In genomic region chr22:31818481-31819392, GRCh38 we compare ENCODE assay signal across 13 cellular contexts.
DNase-seq lines count a peak whose midpoint lies in the region; ATAC-seq and TF ChIP-seq lines count a peak whose summit lies in the region.
"Had no signal": no experiment of that assay in that cellular context is flagged by ENCODE, and none has a peak within 500 bp of the region (broad histone marks: within the 10 kb centered on the region; RNA-seq: fewer than 3 reads in every experiment).

No MANE protein-coding gene starts in this region.

- no peaks in the 10 kb centered on the region for H3K9me3 Mint-ChIP-seq in WTC11
- H3K9me3 Mint-ChIP-seq: CD4-positive, alpha-beta T cell had no signal

- DNase-seq in stimulated activated naive CD4-positive, alpha-beta T cell treated with Interleukin-2 at 50 U/mL for 16 hours (lab: John Stamatoyannopoulos, UW), result peak; percentile 16
- DNase-seq in stimulated activated naive CD4-positive, alpha-beta T cell (lab: John Stamatoyannopoulos, UW), result no peak
- DNase-seq in WTC11 (ENCODE audit: low spot score) (peak; percentile 18), fibroblast of the aortic adventitia (ENCODE audit: low read depth) (peak; percentile 8), stromal cell of bone marrow (ENCODE audit: low read depth) (peak; percentile 53), coronary artery (ENCODE audit: low spot score) (no peak), cerebellar nuclear complex (lab: John Stamatoyannopoulos, UW) (no peak)
- DNase-seq: aorta; CD4-positive, alpha-beta T cell; NCI-H1930; RPMI8226 had no signal

- H3K27me3 Mint-ChIP-seq in WTC11 (ENCODE audit: low read depth), result no peaks in the 10 kb centered on the region
- H3K27me3 Mint-ChIP-seq: CD4-positive, alpha-beta T cell had no signal

- H3K4me3 ChIP-seq in fibroblast of the aortic adventitia (ENCODE audit: low read depth, low read length) (no peak overlapping the region), coronary artery (no peak overlapping the region)
- H3K4me3 ChIP-seq: esophagus muscularis mucosa had no signal

- H3K27ac Mint-ChIP-seq in WTC11, result no peak overlapping the region
- H3K27ac Mint-ChIP-seq: CD4-positive, alpha-beta T cell had no signal

- no peaks in the 10 kb centered on the region for H3K4me1 Mint-ChIP-seq in WTC11

- H3K4me3 Mint-ChIP-seq in WTC11, result no peak overlapping the region
- H3K4me3 Mint-ChIP-seq: CD4-positive, alpha-beta T cell had no signal

- POLR2A ChIA-PET in WTC11 (lab: Charles Lee), result no interaction called here

- H3K27ac ChIP-seq in coronary artery, result no peak overlapping the region
- H3K27ac ChIP-seq: esophagus muscularis mucosa had no signal

- ATAC-seq in WTC11 (no peak), HG03469 (IDR thresholded peaks at IDR 0.05; ENCODE audit: unreplicated experiment) (no peak)

- TF ChIP-seq CTCF in WTC11 (IDR thresholded peaks at IDR 0.05), result no peak
- no peak for TF ChIP-seq CTCF in fibroblast of the aortic adventitia (IDR thresholded peaks at IDR 0.05; ENCODE audit: insufficient read depth, low read length)
- TF ChIP-seq CTCF in coronary artery (IDR thresholded peaks at IDR 0.05), result no peak

- CTCF ChIA-PET in WTC11 (lab: Charles Lee), result interaction anchor here (0.7 to 2.2 kb wide), 8 partner anchors 39 to 595 kb away, joined by 3 to 19 read pairs (median 4); partner anchors contain the start of gene PISD

- peaks cover 68% of the 10 kb centered on the region for H3K36me3 Mint-ChIP-seq in WTC11

TF ChIP-seq in WTC11, 78 proteins besides CTCF, POLR2A, EP300 and RAD21:
- TF ChIP-seq ZBTB43 (CRISPR knock-in tag; IDR thresholded peaks at IDR 0.05), result no peak
- TF ChIP-seq ETV6 (CRISPR knock-in tag; IDR thresholded peaks at IDR 0.05), result no peak
- no peak for TF ChIP-seq MAX (CRISPR knock-in tag; IDR thresholded peaks at IDR 0.05)
- TF ChIP-seq SOX15 (CRISPR knock-in tag; IDR thresholded peaks at IDR 0.05), result no peak
- TF ChIP-seq ARID4B (CRISPR knock-in tag; IDR thresholded peaks at IDR 0.05; ENCODE audit: borderline replicate concordance), result no peak
- no peak for TF ChIP-seq ZMAT4 (CRISPR knock-in tag; IDR thresholded peaks at IDR 0.05)
- no peak for TF ChIP-seq IRF1 (CRISPR knock-in tag; IDR thresholded peaks at IDR 0.05)
- no peak for TF ChIP-seq ZSCAN18 (CRISPR knock-in tag; IDR thresholded peaks at IDR 0.05)
- no peak for TF ChIP-seq ZBTB21 (CRISPR knock-in tag; IDR thresholded peaks at IDR 0.05; ENCODE audit: borderline replicate concordance)
TF ChIP-seq in WTC11: peak in this region for 0.

Comparison
In these comparisons a context has a peak if more than half of its experiments do, and no peak if none do; other contexts are left out.
1. DNase-seq: peak in stimulated activated naive CD4-positive, alpha-beta T cell treated with Interleukin-2 at 50 U/mL for 16 hours (single experiment), WTC11 (single experiment), fibroblast of the aortic adventitia (single experiment) and stromal cell of bone marrow (single experiment); none in stimulated activated naive CD4-positive, alpha-beta T cell (0 of 6), coronary artery (single experiment) and cerebellar nuclear complex (0 of 2).